Comparison of ENCODE assay signal across 8 cellular contexts in the genomic region with DNA sequence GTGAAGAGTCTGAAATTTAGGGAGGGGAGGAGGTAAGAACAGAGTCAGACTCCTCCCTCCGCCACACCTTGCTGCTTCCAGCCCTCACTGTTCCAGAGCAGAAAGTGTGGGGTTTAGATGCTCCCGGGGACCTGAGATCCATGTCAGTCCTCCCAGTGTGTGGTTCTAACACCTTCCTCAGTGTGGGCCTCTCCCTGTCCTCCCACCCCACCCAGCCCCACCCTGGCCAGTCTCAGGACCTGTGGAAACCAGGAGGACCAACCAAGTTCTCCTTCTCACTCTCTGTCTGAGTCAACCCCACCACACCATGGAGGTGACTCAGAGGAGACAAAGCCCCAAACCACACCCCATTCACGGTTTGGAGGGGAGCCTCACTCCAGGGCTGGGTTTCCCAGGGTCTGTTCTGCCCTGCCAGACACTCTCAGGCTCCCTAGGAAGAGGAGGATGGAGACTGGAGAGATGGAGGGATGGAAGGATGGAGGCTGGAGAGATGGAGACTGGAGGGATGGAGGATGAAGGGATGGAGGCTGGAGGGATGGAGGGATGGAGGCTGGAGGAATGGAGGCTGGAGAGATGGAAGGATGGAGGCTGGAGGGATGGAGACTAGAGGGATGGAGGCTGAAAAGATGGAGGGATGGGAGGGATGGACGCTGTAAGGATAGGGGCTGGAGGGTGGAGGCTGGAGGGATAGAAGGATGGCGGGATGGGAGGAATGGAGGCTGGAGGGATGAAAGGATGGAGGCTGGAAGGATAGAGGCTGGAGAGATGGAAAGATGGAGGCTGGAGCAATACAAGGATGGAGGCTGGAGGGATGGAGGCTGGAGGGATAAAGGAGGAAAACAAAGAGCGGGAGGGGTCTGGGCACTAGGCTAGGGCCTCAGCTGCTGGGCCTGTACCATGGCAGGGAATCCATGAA.
A peak's percentile ranks its signal among the peaks of the same experiment; 100 is the strongest.
DNase-seq lines count a peak whose midpoint lies in the region; ATAC-seq, FAIRE-seq and TF ChIP-seq lines count a peak whose summit lies in the region.

No MANE protein-coding gene starts in this region.

- POLR2A ChIA-PET in HepG2 (lab: Yijun Ruan, JAX) (no interaction called here), HEK293T (lab: Yijun Ruan, JAX) (no interaction called here)

- no peak for TF ChIP-seq EP300 in HepG2 (IDR thresholded peaks at IDR 0.05; ENCODE audit: low read depth in 2 of 2, low read length in 2 of 2)
- no peak for TF ChIP-seq EP300 in HepG2 (CRISPR knock-in tag; IDR thresholded peaks at IDR 0.05; ENCODE audit: borderline replicate concordance)

- H2AFZ ChIP-seq in HepG2 (ENCODE audit: low read length) (no peak overlapping the region), Loucy (ENCODE audit: low read length) (no peak overlapping the region)

- H3K79me2 ChIP-seq in HepG2 (ENCODE audit: insufficient read depth, low read length) (no peaks in the 10 kb centered on the region), Loucy (ENCODE audit: insufficient read depth, low read length) (no peaks in the 10 kb centered on the region)

- CTCF ChIA-PET in HepG2 (lab: Yijun Ruan, JAX; ENCODE audit: low intra/inter-chr PET ratio, low total read pairs) (no interaction called here), HEK293T (lab: Yijun Ruan, JAX) (no interaction called here)

- no peak for DNase-seq in HepG2 (ENCODE audit: low spot score)
- no peak for DNase-seq in right lobe of liver
- peak; percentile 68 for DNase-seq in activated T-cell treated with anti-CD3 and anti-CD28 coated beads, Interleukin-2, amount 50 U/mL, for 1 hour
- peak; percentile 45 to 50 for DNase-seq in stimulated activated CD4-positive, alpha-beta T cell treated with anti-CD3 and anti-CD28 coated beads, Interleukin-15, amount 100 ng/mL, for 1 hour (ENCODE audit: low read depth in 1 of 2, low spot score in 1 of 2)
- no peak for DNase-seq in substantia nigra (lab: John Stamatoyannopoulos, UW)
- no peak for DNase-seq in HEK293T (ENCODE audit: extremely low spot score)
- no peak for DNase-seq in G401 (ENCODE audit: low spot score)

- in situ Hi-C loops in HepG2 (cut with HindIII; ENCODE audit: extremely low pct_ligation_motif_present, low pct_unique_long_range_greater_than_20kb) (no loop called here), G401 (cut with HindIII; ENCODE audit: low sequenced_read_pairs) (no loop called here)

- no peaks in the 10 kb centered on the region for H3K36me3 ChIP-seq in HepG2 (replicated peaks in 1 of 2; ENCODE audit: control insufficient read depth in 1 of 2, insufficient read depth in 2 of 2, low read length in 2 of 2)
- no peaks in the 10 kb centered on the region for H3K36me3 ChIP-seq in right lobe of liver
- no peaks in the 10 kb centered on the region for H3K36me3 ChIP-seq in Loucy (ENCODE audit: insufficient read depth, low read length)

- H3K27me3 ChIP-seq in HepG2 (ENCODE audit: control insufficient read depth in 1 of 2, insufficient read depth in 2 of 2, low read length in 2 of 2) (peaks cover 3 to 44% of the 10 kb centered on the region in 2 experiments; a peak in 2 of 5 replicates), right lobe of liver (no peaks in the 10 kb centered on the region), Loucy (ENCODE audit: insufficient read depth, low read length, poor library complexity, severe bottlenecking) (no peaks in the 10 kb centered on the region)

- 25% methylated on average over 5 of the region's 6 CpGs for WGBS in HepG2 (ENCODE audit: low lambda C conversion rate)
- WGBS in right lobe of liver (ENCODE audit: insufficient coverage, low coverage, low lambda C conversion rate, missing lambda C conversion rate) = 46% methylated on average over 4 of the region's 6 CpGs

- TF ChIP-seq CTCF in HepG2 (CRISPR knock-in tag; IDR thresholded peaks at IDR 0.05) (no peak), right lobe of liver (IDR thresholded peaks at IDR 0.05) (no peak), Loucy (conservative IDR thresholded peaks at IDR 0.05; ENCODE audit: low read length) (no peak)

- H3K4me2 ChIP-seq in HepG2 (ENCODE audit: low read depth, low read length) = no peak overlapping the region
- H3K4me2 ChIP-seq in Loucy (ENCODE audit: low read depth, low read length, poor library complexity, severe bottlenecking) = peak overlapping the region; percentile 39

- FAIRE-seq in HepG2 (lab: Jason Lieb, UNC) = no peak

- H3K4me1 ChIP-seq in HepG2 (ENCODE audit: insufficient read depth, low read length) (peaks cover 7% of the 10 kb centered on the region; the same call in 1 of the 2 replicates), right lobe of liver (no peaks in the 10 kb centered on the region), Loucy (ENCODE audit: insufficient read depth, low read length, poor library complexity, severe bottlenecking) (peaks cover 92% of the 10 kb centered on the region)

- H3F3A ChIP-seq in Loucy (ENCODE audit: low read depth) = peaks cover 9% of the 10 kb centered on the region; the same call in 1 of the 2 replicates

- no TSS peak for BruUV-seq in HepG2 (replicated peaks; lab: Mats Ljungman, UMichigan)

- no peaks in the 10 kb centered on the region for H3K9me2 ChIP-seq in Loucy (replicated peaks; ENCODE audit: low read depth, low read length)

- TF ChIP-seq RAD21 in HepG2 (CRISPR knock-in tag; IDR thresholded peaks at IDR 0.05) = no peak

- H3K4me3 ChIP-seq in HepG2 (replicated peaks in 1 of 3; ENCODE audit: insufficient read depth in 1 of 3, low read depth in 2 of 3, low read length in 3 of 3) (no peak overlapping the region), right lobe of liver (no peak overlapping the region), Loucy (ENCODE audit: low read length, poor library complexity, severe bottlenecking) (no peak overlapping the region)

- H4K20me1 ChIP-seq in HepG2 (ENCODE audit: insufficient read depth, low read length) (no peaks in the 10 kb centered on the region), Loucy (ENCODE audit: insufficient read depth, low read length, poor library complexity, severe bottlenecking) (no peaks in the 10 kb centered on the region)

- no peaks in the 10 kb centered on the region for H3K9me3 ChIP-seq in HepG2 (ENCODE audit: low read length)
- no peaks in the 10 kb centered on the region for H3K9me3 ChIP-seq in right lobe of liver
- H3K9me3 ChIP-seq in Loucy (ENCODE audit: insufficient read depth, low read depth, low read length) = no peaks in the 10 kb centered on the region

- H3K9ac ChIP-seq in HepG2 (ENCODE audit: insufficient read depth, low read depth, low read length) (no peak overlapping the region), Loucy (ENCODE audit: low read depth, low read length, poor library complexity, severe bottlenecking) (peak overlapping the region; percentile 66)

- TF ChIP-seq POLR2A in HepG2 (IDR thresholded peaks at IDR 0.05; ENCODE audit: insufficient read depth in 1 of 2, low read depth in 2 of 2, low read length in 2 of 2) (no peak), right lobe of liver (IDR thresholded peaks at IDR 0.05) (no peak)

- intact Hi-C loops in HepG2 (cut with micrococcal nuclease; ENCODE audit: unreplicated experiment) = no loop called here
- intact Hi-C loops in right lobe of liver (cut with DNase I) = loop anchor here (10.0 kb wide), 2 partner anchors 86 to 186 kb away; no protein-coding TSS in a partner anchor

- H3K27ac ChIP-seq in HepG2 (ENCODE audit: extremely low read length, insufficient read depth, low read length) = no peak overlapping the region
- H3K27ac ChIP-seq in right lobe of liver = no peak overlapping the region
- no peak overlapping the region for H3K27ac ChIP-seq in substantia nigra (ENCODE audit: low read depth, low read length, poor library complexity, severe bottlenecking)

- ATAC-seq in HepG2 = no peak
- ATAC-seq in right lobe of liver = no peak

TF ChIP-seq in HepG2, 621 proteins besides CTCF, POLR2A, EP300 and RAD21:
- TF ChIP-seq, protein P1, sequence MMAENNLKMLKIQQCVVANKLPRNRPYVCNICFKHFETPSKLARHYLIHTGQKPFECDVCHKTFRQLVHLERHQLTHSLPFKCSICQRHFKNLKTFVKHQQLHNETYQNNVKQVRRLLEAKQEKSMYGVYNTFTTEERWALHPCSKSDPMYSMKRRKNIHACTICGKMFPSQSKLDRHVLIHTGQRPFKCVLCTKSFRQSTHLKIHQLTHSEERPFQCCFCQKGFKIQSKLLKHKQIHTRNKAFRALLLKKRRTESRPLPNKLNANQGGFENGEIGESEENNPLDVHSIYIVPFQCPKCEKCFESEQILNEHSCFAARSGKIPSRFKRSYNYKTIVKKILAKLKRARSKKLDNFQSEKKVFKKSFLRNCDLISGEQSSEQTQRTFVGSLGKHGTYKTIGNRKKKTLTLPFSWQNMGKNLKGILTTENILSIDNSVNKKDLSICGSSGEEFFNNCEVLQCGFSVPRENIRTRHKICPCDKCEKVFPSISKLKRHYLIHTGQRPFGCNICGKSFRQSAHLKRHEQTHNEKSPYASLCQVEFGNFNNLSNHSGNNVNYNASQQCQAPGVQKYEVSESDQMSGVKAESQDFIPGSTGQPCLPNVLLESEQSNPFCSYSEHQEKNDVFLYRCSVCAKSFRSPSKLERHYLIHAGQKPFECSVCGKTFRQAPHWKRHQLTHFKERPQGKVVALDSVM (CRISPR knock-in tag; IDR thresholded peaks at IDR 0.05) = peak; percentile 33; the same call in 1 of the 2 replicates
- no peak for TF ChIP-seq DPF2 (CRISPR knock-in tag; IDR thresholded peaks at IDR 0.05; ENCODE audit: borderline replicate concordance, low read depth)

TF ChIP-seq in HEK293T, 16 proteins besides CTCF, POLR2A, EP300 and RAD21:
- TF ChIP-seq LEF1 (IDR thresholded peaks at IDR 0.05; ENCODE audit: borderline replicate concordance) = no peak
- TF ChIP-seq FOXM1 (IDR thresholded peaks at IDR 0.05; ENCODE audit: borderline replicate concordance) = no peak
- TF ChIP-seq, protein P2, sequence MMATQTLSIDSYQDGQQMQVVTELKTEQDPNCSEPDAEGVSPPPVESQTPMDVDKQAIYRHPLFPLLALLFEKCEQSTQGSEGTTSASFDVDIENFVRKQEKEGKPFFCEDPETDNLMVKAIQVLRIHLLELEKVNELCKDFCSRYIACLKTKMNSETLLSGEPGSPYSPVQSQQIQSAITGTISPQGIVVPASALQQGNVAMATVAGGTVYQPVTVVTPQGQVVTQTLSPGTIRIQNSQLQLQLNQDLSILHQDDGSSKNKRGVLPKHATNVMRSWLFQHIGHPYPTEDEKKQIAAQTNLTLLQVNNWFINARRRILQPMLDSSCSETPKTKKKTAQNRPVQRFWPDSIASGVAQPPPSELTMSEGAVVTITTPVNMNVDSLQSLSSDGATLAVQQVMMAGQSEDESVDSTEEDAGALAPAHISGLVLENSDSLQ (IDR thresholded peaks at IDR 0.05) = no peak
- no peak for TF ChIP-seq TARDBP (IDR thresholded peaks at IDR 0.05)
- no peak for TF ChIP-seq FOXA1 (IDR thresholded peaks at IDR 0.05)
- no peak for TF ChIP-seq HDGF (IDR thresholded peaks at IDR 0.05; ENCODE audit: borderline replicate concordance)

Comparison
In these comparisons a context has a peak if more than half of its experiments do, and no peak if none do; other contexts are left out.
1. DNase-seq: peak in activated T-cell treated with anti-CD3 and anti-CD28 coated beads, Interleukin-2, amount 50 U/mL, for 1 hour (single experiment) and stimulated activated CD4-positive, alpha-beta T cell treated with anti-CD3 and anti-CD28 coated beads, Interleukin-15, amount 100 ng/mL, for 1 hour (2 of 2); none in HepG2 (single experiment), right lobe of liver (0 of 3), substantia nigra (0 of 49), HEK293T (single experiment) and G401 (single experiment).